1 cellular context compared by ENCODE assay signal in the genomic region with DNA sequence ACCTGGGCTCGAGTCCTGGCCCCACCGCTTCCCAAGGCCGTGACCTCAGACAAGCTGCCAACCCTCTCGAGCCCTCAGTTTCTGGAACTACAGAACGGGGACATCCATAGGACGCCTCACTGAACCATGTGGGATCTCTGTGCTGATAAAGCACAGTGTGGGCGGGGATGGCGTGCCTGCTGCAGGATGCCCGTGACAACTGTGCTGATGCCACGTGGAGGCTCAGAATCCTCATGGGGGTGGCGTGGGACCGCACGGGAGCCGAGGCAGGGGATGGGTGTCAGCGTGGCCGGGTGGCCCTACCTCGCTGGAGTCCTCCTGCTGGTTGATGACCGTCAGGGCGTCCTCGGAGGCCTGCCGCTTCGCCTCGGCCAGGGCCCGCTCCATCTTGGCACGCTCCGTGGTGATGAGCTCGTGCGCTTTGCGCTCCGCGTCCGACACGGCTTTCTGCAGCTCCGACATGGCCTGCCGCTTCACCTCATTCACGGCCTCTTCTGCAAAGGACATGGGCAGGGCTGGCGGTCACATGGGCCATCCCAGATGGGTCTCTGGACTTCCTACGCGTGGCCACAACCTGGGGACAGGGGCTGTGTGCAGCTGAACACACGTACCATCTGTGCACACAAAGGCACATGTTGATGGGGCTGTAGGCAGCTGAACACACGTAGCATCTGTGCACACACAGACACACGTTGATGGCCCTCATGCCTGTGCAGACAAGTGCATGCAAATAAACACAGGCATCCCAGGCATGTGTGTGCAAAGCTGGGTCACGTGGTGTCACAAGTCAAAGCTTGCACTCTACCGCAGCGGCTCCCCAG.
TF ChIP-seq lines count a peak whose summit lies in the region.

No MANE protein-coding gene starts in this region.

TF ChIP-seq in H1, 55 proteins besides CTCF, POLR2A, EP300 and RAD21:
- TF ChIP-seq, protein P1, sequence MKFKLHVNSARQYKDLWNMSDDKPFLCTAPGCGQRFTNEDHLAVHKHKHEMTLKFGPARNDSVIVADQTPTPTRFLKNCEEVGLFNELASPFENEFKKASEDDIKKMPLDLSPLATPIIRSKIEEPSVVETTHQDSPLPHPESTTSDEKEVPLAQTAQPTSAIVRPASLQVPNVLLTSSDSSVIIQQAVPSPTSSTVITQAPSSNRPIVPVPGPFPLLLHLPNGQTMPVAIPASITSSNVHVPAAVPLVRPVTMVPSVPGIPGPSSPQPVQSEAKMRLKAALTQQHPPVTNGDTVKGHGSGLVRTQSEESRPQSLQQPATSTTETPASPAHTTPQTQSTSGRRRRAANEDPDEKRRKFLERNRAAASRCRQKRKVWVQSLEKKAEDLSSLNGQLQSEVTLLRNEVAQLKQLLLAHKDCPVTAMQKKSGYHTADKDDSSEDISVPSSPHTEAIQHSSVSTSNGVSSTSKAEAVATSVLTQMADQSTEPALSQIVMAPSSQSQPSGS (IDR thresholded peaks at IDR 0.05; ENCODE audit: low read length): no peak
- TF ChIP-seq JUND (IDR thresholded peaks at IDR 0.05; ENCODE audit: low read length): no peak
- no peak for TF ChIP-seq SRF (IDR thresholded peaks at IDR 0.05; ENCODE audit: low read depth, low read length)
- no peak for TF ChIP-seq SAP30 (IDR thresholded peaks at IDR 0.05; ENCODE audit: insufficient read depth, insufficient replicate concordance, low read length)
- TF ChIP-seq RBBP5 (IDR thresholded peaks at IDR 0.05; ENCODE audit: borderline replicate concordance, low read depth, low read length): no peak
- no peak for TF ChIP-seq BRCA1 (IDR thresholded peaks at IDR 0.05; ENCODE audit: low read depth, low read length)
- TF ChIP-seq HDAC2 (IDR thresholded peaks at IDR 0.05; ENCODE audit: borderline replicate concordance in 1 of 2, low read depth in 2 of 2, low read length in 2 of 2): no peak
- TF ChIP-seq, protein P2, sequence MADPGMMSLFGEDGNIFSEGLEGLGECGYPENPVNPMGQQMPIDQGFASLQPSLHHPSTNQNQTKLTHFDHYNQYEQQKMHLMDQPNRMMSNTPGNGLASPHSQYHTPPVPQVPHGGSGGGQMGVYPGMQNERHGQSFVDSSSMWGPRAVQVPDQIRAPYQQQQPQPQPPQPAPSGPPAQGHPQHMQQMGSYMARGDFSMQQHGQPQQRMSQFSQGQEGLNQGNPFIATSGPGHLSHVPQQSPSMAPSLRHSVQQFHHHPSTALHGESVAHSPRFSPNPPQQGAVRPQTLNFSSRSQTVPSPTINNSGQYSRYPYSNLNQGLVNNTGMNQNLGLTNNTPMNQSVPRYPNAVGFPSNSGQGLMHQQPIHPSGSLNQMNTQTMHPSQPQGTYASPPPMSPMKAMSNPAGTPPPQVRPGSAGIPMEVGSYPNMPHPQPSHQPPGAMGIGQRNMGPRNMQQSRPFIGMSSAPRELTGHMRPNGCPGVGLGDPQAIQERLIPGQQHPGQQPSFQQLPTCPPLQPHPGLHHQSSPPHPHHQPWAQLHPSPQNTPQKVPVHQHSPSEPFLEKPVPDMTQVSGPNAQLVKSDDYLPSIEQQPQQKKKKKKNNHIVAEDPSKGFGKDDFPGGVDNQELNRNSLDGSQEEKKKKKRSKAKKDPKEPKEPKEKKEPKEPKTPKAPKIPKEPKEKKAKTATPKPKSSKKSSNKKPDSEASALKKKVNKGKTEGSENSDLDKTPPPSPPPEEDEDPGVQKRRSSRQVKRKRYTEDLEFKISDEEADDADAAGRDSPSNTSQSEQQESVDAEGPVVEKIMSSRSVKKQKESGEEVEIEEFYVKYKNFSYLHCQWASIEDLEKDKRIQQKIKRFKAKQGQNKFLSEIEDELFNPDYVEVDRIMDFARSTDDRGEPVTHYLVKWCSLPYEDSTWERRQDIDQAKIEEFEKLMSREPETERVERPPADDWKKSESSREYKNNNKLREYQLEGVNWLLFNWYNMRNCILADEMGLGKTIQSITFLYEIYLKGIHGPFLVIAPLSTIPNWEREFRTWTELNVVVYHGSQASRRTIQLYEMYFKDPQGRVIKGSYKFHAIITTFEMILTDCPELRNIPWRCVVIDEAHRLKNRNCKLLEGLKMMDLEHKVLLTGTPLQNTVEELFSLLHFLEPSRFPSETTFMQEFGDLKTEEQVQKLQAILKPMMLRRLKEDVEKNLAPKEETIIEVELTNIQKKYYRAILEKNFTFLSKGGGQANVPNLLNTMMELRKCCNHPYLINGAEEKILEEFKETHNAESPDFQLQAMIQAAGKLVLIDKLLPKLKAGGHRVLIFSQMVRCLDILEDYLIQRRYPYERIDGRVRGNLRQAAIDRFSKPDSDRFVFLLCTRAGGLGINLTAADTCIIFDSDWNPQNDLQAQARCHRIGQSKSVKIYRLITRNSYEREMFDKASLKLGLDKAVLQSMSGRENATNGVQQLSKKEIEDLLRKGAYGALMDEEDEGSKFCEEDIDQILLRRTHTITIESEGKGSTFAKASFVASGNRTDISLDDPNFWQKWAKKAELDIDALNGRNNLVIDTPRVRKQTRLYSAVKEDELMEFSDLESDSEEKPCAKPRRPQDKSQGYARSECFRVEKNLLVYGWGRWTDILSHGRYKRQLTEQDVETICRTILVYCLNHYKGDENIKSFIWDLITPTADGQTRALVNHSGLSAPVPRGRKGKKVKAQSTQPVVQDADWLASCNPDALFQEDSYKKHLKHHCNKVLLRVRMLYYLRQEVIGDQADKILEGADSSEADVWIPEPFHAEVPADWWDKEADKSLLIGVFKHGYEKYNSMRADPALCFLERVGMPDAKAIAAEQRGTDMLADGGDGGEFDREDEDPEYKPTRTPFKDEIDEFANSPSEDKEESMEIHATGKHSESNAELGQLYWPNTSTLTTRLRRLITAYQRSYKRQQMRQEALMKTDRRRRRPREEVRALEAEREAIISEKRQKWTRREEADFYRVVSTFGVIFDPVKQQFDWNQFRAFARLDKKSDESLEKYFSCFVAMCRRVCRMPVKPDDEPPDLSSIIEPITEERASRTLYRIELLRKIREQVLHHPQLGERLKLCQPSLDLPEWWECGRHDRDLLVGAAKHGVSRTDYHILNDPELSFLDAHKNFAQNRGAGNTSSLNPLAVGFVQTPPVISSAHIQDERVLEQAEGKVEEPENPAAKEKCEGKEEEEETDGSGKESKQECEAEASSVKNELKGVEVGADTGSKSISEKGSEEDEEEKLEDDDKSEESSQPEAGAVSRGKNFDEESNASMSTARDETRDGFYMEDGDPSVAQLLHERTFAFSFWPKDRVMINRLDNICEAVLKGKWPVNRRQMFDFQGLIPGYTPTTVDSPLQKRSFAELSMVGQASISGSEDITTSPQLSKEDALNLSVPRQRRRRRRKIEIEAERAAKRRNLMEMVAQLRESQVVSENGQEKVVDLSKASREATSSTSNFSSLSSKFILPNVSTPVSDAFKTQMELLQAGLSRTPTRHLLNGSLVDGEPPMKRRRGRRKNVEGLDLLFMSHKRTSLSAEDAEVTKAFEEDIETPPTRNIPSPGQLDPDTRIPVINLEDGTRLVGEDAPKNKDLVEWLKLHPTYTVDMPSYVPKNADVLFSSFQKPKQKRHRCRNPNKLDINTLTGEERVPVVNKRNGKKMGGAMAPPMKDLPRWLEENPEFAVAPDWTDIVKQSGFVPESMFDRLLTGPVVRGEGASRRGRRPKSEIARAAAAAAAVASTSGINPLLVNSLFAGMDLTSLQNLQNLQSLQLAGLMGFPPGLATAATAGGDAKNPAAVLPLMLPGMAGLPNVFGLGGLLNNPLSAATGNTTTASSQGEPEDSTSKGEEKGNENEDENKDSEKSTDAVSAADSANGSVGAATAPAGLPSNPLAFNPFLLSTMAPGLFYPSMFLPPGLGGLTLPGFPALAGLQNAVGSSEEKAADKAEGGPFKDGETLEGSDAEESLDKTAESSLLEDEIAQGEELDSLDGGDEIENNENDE (IDR thresholded peaks at IDR 0.05; ENCODE audit: insufficient replicate concordance, low read length): no peak
- TF ChIP-seq SIN3A (conservative IDR thresholded peaks at IDR 0.05 in 1 of 2, IDR thresholded peaks at IDR 0.05 in 1 of 2; ENCODE audit: low read depth in 1 of 2, low read length in 2 of 2): no peak
- TF ChIP-seq SUZ12 (IDR thresholded peaks at IDR 0.05; ENCODE audit: low read length): no peak
- TF ChIP-seq SIX5 (IDR thresholded peaks at IDR 0.05; ENCODE audit: low read depth, low read length): no peak
- TF ChIP-seq KDM4A (IDR thresholded peaks at IDR 0.05; ENCODE audit: low read depth, low read length, severe bottlenecking): no peak
- TF ChIP-seq POU5F1 (IDR thresholded peaks at IDR 0.05; ENCODE audit: low read depth, low read length): no peak
- TF ChIP-seq EZH2 (IDR thresholded peaks at IDR 0.05; ENCODE audit: low read depth, low read length, severe bottlenecking): no peak
- no peak for TF ChIP-seq USF2 (IDR thresholded peaks at IDR 0.05; ENCODE audit: low read length)
- no peak for TF ChIP-seq CBX8 (IDR thresholded peaks at IDR 0.05; ENCODE audit: borderline replicate concordance, low read depth, low read length)
- no peak for TF ChIP-seq ASH2L (IDR thresholded peaks at IDR 0.05; ENCODE audit: low read length)
- no peak for TF ChIP-seq NANOG (IDR thresholded peaks at IDR 0.05; ENCODE audit: insufficient read depth, low read depth, low read length, poor library complexity, severe bottlenecking)
- TF ChIP-seq, protein P3, sequence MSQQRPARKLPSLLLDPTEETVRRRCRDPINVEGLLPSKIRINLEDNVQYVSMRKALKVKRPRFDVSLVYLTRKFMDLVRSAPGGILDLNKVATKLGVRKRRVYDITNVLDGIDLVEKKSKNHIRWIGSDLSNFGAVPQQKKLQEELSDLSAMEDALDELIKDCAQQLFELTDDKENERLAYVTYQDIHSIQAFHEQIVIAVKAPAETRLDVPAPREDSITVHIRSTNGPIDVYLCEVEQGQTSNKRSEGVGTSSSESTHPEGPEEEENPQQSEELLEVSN (IDR thresholded peaks at IDR 0.05): no peak
- no peak for TF ChIP-seq SP4 (IDR thresholded peaks at IDR 0.05; ENCODE audit: low read length)
